In genomic region chr10:81007872-81008271, GRCh38 we compare ENCODE assay signal across 28 cellular contexts.
"Had no signal": no experiment of that assay in that cellular context is flagged by ENCODE, and none has a peak within 500 bp of the region (broad histone marks: within the 10 kb centered on the region; RNA-seq: fewer than 3 reads in every experiment).

No MANE protein-coding gene starts in this region.

- H3K4me3 ChIP-seq: stomach, suprapubic skin, testis, thoracic aorta, thyroid gland, tibial artery, tibial nerve, transverse colon, upper lobe of left lung, upper lobe of right lung, uterus, vagina had no signal

- H3K27ac Mint-ChIP-seq: stimulated activated effector memory CD8-positive, alpha-beta T cell treated with anti-CD3 and anti-CD28 coated beads, Interleukin-12 subunit alpha, Interleukin-12 subunit beta, amount 100 ng/mL, for 72 hours; stimulated activated memory B cell treated with anti-CD40 and anti-IgM and Interleukin-4, amounts not matched to agents 10 μg/mL and 1 μg/mL and 100 μg/mL, for 72 hours; stimulated activated naive B cell treated with anti-CD40 and anti-IgM and Interleukin-4, amounts not matched to agents 10 μg/mL and 1 μg/mL and 100 μg/mL, for 72 hours; stimulated activated naive CD8-positive, alpha-beta T cell treated with anti-CD3 and anti-CD28 coated beads, Interleukin-15, amount 100 ng/mL, for 72 hours; stimulated activated naive CD8-positive, alpha-beta T cell treated with anti-CD3 and anti-CD28 coated beads, Interleukin-15, Interleukin-2, amounts not matched to agents 100 ng/mL and 50 ng/mL, for 24 hours; type B pancreatic cell had no signal

- H3K36me3 Mint-ChIP-seq: stimulated activated effector memory CD8-positive, alpha-beta T cell treated with anti-CD3 and anti-CD28 coated beads, Interleukin-12 subunit alpha, Interleukin-12 subunit beta, amount 100 ng/mL, for 72 hours; stimulated activated memory B cell treated with anti-CD40 and anti-IgM and Interleukin-4, amounts not matched to agents 10 μg/mL and 1 μg/mL and 100 μg/mL, for 72 hours; stimulated activated naive B cell treated with anti-CD40 and anti-IgM and Interleukin-4, amounts not matched to agents 10 μg/mL and 1 μg/mL and 100 μg/mL, for 72 hours; type B pancreatic cell had no signal

- H3K4me1 ChIP-seq: stomach, suprapubic skin, testis, thyroid gland, tibial artery, tibial nerve, transverse colon, upper lobe of left lung, upper lobe of right lung, uterus, vagina had no signal

- FAIRE-seq: urothelium cell line had no signal

- H3K27me3 Mint-ChIP-seq: stimulated activated memory B cell treated with anti-CD40 and anti-IgM and Interleukin-4, amounts not matched to agents 10 μg/mL and 1 μg/mL and 100 μg/mL, for 72 hours; stimulated activated naive CD8-positive, alpha-beta T cell treated with anti-CD3 and anti-CD28 coated beads, Interleukin-15, amount 100 ng/mL, for 72 hours; stimulated activated naive CD8-positive, alpha-beta T cell treated with anti-CD3 and anti-CD28 coated beads, Interleukin-15, Interleukin-2, amounts not matched to agents 100 ng/mL and 50 ng/mL, for 24 hours; type B pancreatic cell had no signal

- H3K4me1 Mint-ChIP-seq: stimulated activated effector memory CD8-positive, alpha-beta T cell treated with anti-CD3 and anti-CD28 coated beads, Interleukin-12 subunit alpha, Interleukin-12 subunit beta, amount 100 ng/mL, for 72 hours; stimulated activated memory B cell treated with anti-CD40 and anti-IgM and Interleukin-4, amounts not matched to agents 10 μg/mL and 1 μg/mL and 100 μg/mL, for 72 hours; stimulated activated naive B cell treated with anti-CD40 and anti-IgM and Interleukin-4, amounts not matched to agents 10 μg/mL and 1 μg/mL and 100 μg/mL, for 72 hours; stimulated activated naive CD8-positive, alpha-beta T cell treated with anti-CD3 and anti-CD28 coated beads, Interleukin-15, amount 100 ng/mL, for 72 hours had no signal

- H3K27me3 ChIP-seq: stomach, suprapubic skin, testis, thyroid gland, tibial artery, tibial nerve, transverse colon, upper lobe of left lung, upper lobe of right lung, uterus, vagina had no signal

- DNase-seq: stimulated activated CD4-positive, alpha-beta T cell treated with anti-CD3 and anti-CD28 coated beads, Interleukin-2, amount 100 ng/mL, for 48 hours; stimulated activated CD4-positive, alpha-beta T cell treated with anti-CD3 and anti-CD28 coated beads, Interleukin-4, amount 100 ng/mL, for 1 hour; stimulated activated CD4-positive, alpha-beta T cell treated with anti-CD3 and anti-CD28 coated beads, Interleukin-4, amount 100 ng/mL, for 24 hours; stimulated activated CD8-positive, alpha-beta memory T cell treated with anti-CD3 and anti-CD28 coated beads, Interleukin-4, amount 100 ng/mL, for 48 hours; stimulated activated naive B cell treated with anti-CD40 and anti-IgM and Interleukin-4, amounts not matched to agents 10 μg/mL and 1 μg/mL and 100 μg/mL, for 72 hours; stimulated activated naive CD4-positive, alpha-beta T cell; stimulated activated naive CD4-positive, alpha-beta T cell treated with Interleukin-2 at 50 U/mL for 16 hours; stimulated activated naive CD8-positive, alpha-beta T cell treated with anti-CD3 and anti-CD28 coated beads, Interleukin-15, amount 100 ng/mL, for 72 hours; stimulated activated naive CD8-positive, alpha-beta T cell treated with anti-CD3 and anti-CD28 coated beads, Interleukin-15, Interleukin-2, amounts not matched to agents 100 U/mL and 50 U/mL, for 24 hours; stomach; substantia nigra; testis; thyroid gland; tibial artery; transverse colon; trophoblast cell; upper lobe of left lung; upper lobe of right lung; uterus had no signal

- H3K9me3 ChIP-seq: stomach, suprapubic skin, testis, thoracic aorta, thyroid gland, tibial artery, tibial nerve, transverse colon, upper lobe of left lung, upper lobe of right lung, uterus, vagina had no signal

- H3K4me3 Mint-ChIP-seq: stimulated activated effector memory CD8-positive, alpha-beta T cell treated with anti-CD3 and anti-CD28 coated beads, Interleukin-12 subunit alpha, Interleukin-12 subunit beta, amount 100 ng/mL, for 72 hours; stimulated activated memory B cell treated with anti-CD40 and anti-IgM and Interleukin-4, amounts not matched to agents 10 μg/mL and 1 μg/mL and 100 μg/mL, for 72 hours; stimulated activated naive B cell treated with anti-CD40 and anti-IgM and Interleukin-4, amounts not matched to agents 10 μg/mL and 1 μg/mL and 100 μg/mL, for 72 hours; stimulated activated naive CD8-positive, alpha-beta T cell treated with anti-CD3 and anti-CD28 coated beads, Interleukin-15, amount 100 ng/mL, for 72 hours; stimulated activated naive CD8-positive, alpha-beta T cell treated with anti-CD3 and anti-CD28 coated beads, Interleukin-15, Interleukin-2, amounts not matched to agents 100 ng/mL and 50 ng/mL, for 24 hours; type B pancreatic cell had no signal

- H3K27ac ChIP-seq: stomach, suprapubic skin, testis, thoracic aorta, thyroid gland, tibial artery, tibial nerve, transverse colon, upper lobe of left lung, upper lobe of right lung, uterus, vagina had no signal

- H3K36me3 ChIP-seq: stomach, suprapubic skin, thoracic aorta, thyroid gland, tibial artery, tibial nerve, transverse colon, upper lobe of left lung, upper lobe of right lung, uterus, vagina had no signal

- H3K9me3 Mint-ChIP-seq: stimulated activated effector memory CD8-positive, alpha-beta T cell treated with anti-CD3 and anti-CD28 coated beads, Interleukin-12 subunit alpha, Interleukin-12 subunit beta, amount 100 ng/mL, for 72 hours; stimulated activated naive CD8-positive, alpha-beta T cell treated with anti-CD3 and anti-CD28 coated beads, Interleukin-15, amount 100 ng/mL, for 72 hours; stimulated activated naive CD8-positive, alpha-beta T cell treated with anti-CD3 and anti-CD28 coated beads, Interleukin-15, Interleukin-2, amounts not matched to agents 100 ng/mL and 50 ng/mL, for 24 hours; type B pancreatic cell had no signal
